Comparison of ENCODE assay signal across 8 cellular contexts in the genomic region with DNA sequence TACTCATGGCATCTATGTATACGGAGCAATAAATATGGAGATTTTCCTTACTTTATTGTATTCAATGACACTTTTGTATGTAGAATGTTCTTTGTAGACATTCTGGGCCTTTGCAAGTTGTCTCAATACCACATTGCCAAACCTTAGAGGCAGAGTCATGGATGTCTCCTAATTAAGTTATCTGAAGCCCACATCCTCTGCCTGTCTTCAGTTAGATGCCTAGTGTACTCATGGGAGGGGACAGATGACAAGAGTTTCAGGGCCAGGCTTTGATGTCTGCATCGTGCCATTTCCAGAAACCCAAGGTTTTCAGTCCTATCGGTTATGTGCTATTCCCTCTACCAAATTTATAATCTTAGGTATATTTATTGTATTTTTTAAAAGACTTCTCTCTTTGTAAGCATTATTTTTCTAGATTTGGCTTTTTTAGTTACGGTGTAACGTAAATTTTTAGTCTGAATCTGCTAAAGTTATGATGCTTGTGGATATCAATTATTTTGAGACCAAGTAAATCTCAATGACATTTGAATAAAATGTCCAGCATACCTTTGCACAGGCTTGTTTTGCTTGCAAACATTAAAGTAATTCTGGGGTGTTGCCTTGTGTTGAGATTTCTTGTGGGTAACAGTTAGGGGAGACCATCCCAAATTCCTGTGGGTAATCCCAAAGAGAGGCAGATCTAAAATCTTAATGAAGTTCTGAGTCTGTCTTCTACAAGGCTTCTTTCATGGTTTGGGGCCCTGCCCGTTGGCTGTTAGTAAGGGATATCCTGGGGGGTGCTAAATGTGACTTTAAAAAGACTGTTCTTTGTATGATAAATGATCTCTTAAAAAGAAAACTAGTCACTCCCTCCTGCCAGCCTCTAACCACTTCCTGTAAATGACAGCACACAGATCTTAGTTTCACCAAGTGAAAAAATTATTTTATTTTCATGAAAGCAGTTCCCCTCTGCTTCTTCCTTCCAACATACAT. TPM values are rescaled to one million over a fixed set of nuclear protein-coding genes. Genes with fewer than 3 reads are reported as not detected.
A peak's percentile ranks its signal among the peaks of the same experiment; 100 is the strongest.
DNase-seq lines count a peak whose midpoint lies in the region; ATAC-seq and TF ChIP-seq lines count a peak whose summit lies in the region.

No MANE protein-coding gene starts in this region.

- H4K91ac ChIP-seq in mesenchymal stem cell (ENCODE audit: low read length), result no peak overlapping the region

- H3K36me3 ChIP-seq in RWPE2 (ENCODE audit: low read depth), result no peaks in the 10 kb centered on the region
- no peaks in the 10 kb centered on the region for H3K36me3 ChIP-seq in mesenchymal stem cell (ENCODE audit: control insufficient read depth in 1 of 2, insufficient read depth in 2 of 2, low read depth in 1 of 2, low read length in 2 of 2)

- no peak overlapping the region for H2BK12ac ChIP-seq in mesenchymal stem cell (ENCODE audit: low read length in 2 of 2)

- no peak overlapping the region for H2BK120ac ChIP-seq in mesenchymal stem cell (ENCODE audit: low read depth, low read length)

- no peak overlapping the region for H4K8ac ChIP-seq in mesenchymal stem cell (ENCODE audit: low read length)

- H2BK5ac ChIP-seq in mesenchymal stem cell (ENCODE audit: low read depth, low read length, poor library complexity, severe bottlenecking), result no peak overlapping the region

- H3K27ac ChIP-seq in RWPE2 (ENCODE audit: poor library complexity, severe bottlenecking) (peak overlapping the region; percentile 98), mesenchymal stem cell (ENCODE audit: low read length, poor library complexity, severe bottlenecking) (peak overlapping the region; percentile 94)

- no peak overlapping the region for H3K23ac ChIP-seq in mesenchymal stem cell (ENCODE audit: low read length in 2 of 2)

- H3K4ac ChIP-seq in mesenchymal stem cell (ENCODE audit: low read depth in 1 of 2, low read length in 2 of 2), result no peak overlapping the region

- H3K4me1 ChIP-seq in RWPE2 (ENCODE audit: insufficient read depth, poor library complexity, severe bottlenecking) (peaks cover 43% of the 10 kb centered on the region), mesenchymal stem cell (ENCODE audit: control insufficient read depth, insufficient read depth, low read depth, low read length) (peaks cover 16% of the 10 kb centered on the region)

- no CpG with 5 or more reads among the region's 6 CpGs for WGBS in mesenchymal stem cell

- ATAC-seq in GM21515 (IDR thresholded peaks at IDR 0.05; ENCODE audit: unreplicated experiment), result peak; percentile 44
- ATAC-seq in RWPE2 (ENCODE audit: low read depth), result no peak
- ATAC-seq in activated naive CD4-positive, alpha-beta T cell treated with anti-CD3 and anti-CD28 coated beads, Interleukin-2, amount 50 U/mL, for 72 hours, result peak; percentile 44 to 47
- ATAC-seq in HG02870 (IDR thresholded peaks at IDR 0.05; ENCODE audit: unreplicated experiment), result no peak

- H3K18ac ChIP-seq in mesenchymal stem cell (ENCODE audit: low read depth in 1 of 2, low read length in 2 of 2), result no peak overlapping the region

- no peaks in the 10 kb centered on the region for H3K27me3 ChIP-seq in RWPE2 (ENCODE audit: insufficient read depth, poor library complexity, severe bottlenecking)
- no peaks in the 10 kb centered on the region for H3K27me3 ChIP-seq in mesenchymal stem cell (ENCODE audit: control insufficient read depth in 1 of 2, insufficient read depth in 1 of 2, low read length in 2 of 2)

- TF ChIP-seq CTCF in AG10803 (conservative IDR thresholded peaks at IDR 0.05; ENCODE audit: low read length), result no peak
- no peak for TF ChIP-seq CTCF in RWPE2 (IDR thresholded peaks at IDR 0.05; ENCODE audit: poor library complexity, severe bottlenecking)

- H3K14ac ChIP-seq in mesenchymal stem cell (ENCODE audit: low read length in 2 of 2), result no peak overlapping the region

- H2AFZ ChIP-seq in mesenchymal stem cell (ENCODE audit: low read depth, low read length), result no peak overlapping the region

- peak overlapping the region; percentile 37 for H3K9ac ChIP-seq in mesenchymal stem cell (ENCODE audit: low read length)

- H3K9me3 ChIP-seq in RWPE2 (ENCODE audit: severe bottlenecking), result no peaks in the 10 kb centered on the region
- no peaks in the 10 kb centered on the region for H3K9me3 ChIP-seq in mesenchymal stem cell (ENCODE audit: control insufficient read depth, low read length)

- H3K4me3 ChIP-seq in AG10803 (ENCODE audit: low read length), result no peak overlapping the region
- no peak overlapping the region for H3K4me3 ChIP-seq in RWPE2 (ENCODE audit: severe bottlenecking)
- H3K4me3 ChIP-seq in mesenchymal stem cell (ENCODE audit: insufficient read depth in 1 of 2, low read depth in 1 of 2, low read length in 2 of 2), result no peak overlapping the region

- peak; percentile 76 for DNase-seq in AG10803 (ENCODE audit: low read depth)
- DNase-seq in RWPE2 (ENCODE audit: low spot score), result no peak
- peak in 1 of 2 donors; percentile 51 for DNase-seq in activated naive CD4-positive, alpha-beta T cell treated with anti-CD3 and anti-CD28 coated beads, Interleukin-2, amount 50 U/mL, for 72 hours (ENCODE audit: low spot score in 2 of 2)
- no peak for DNase-seq in mesenchymal stem cell
- DNase-seq in GOT3 (lab: John Stamatoyannopoulos, UW), result no peak
- DNase-seq in anterior cingulate cortex (lab: John Stamatoyannopoulos, UW), result no peak

- peaks cover 2% of the 10 kb centered on the region for H3K79me1 ChIP-seq in mesenchymal stem cell (replicated peaks; ENCODE audit: low read length, poor library complexity, severe bottlenecking)

- H2BK15ac ChIP-seq in mesenchymal stem cell (ENCODE audit: low read depth, poor library complexity, severe bottlenecking), result no peak overlapping the region

- peak overlapping the region; percentile 86 for H2AK5ac ChIP-seq in mesenchymal stem cell (ENCODE audit: low read length, severe bottlenecking)

- H3K4me2 ChIP-seq in mesenchymal stem cell (ENCODE audit: low read length, poor library complexity, severe bottlenecking), result no peak overlapping the region

- peaks cover 0 to 4% of the 10 kb centered on the region in 2 donors for H3K36me3 Mint-ChIP-seq in activated naive CD4-positive, alpha-beta T cell treated with anti-CD3 and anti-CD28 coated beads, Interleukin-2, amount 50 U/mL, for 72 hours

- peaks cover 0 to under 1% of the 10 kb centered on the region in 2 donors for H3K9me3 Mint-ChIP-seq in activated naive CD4-positive, alpha-beta T cell treated with anti-CD3 and anti-CD28 coated beads, Interleukin-2, amount 50 U/mL, for 72 hours

- peak overlapping the region; percentile 87 to 100 for H3K27ac Mint-ChIP-seq in activated naive CD4-positive, alpha-beta T cell treated with anti-CD3 and anti-CD28 coated beads, Interleukin-2, amount 50 U/mL, for 72 hours

RNA-seq across cellular contexts. Expression of a gene that starts 8.0 kb away (rescaled TPM):
- total RNA-seq in activated naive CD4-positive, alpha-beta T cell treated with anti-CD3 and anti-CD28 coated beads, Interleukin-2, amount 50 U/mL, for 72 hours, result 100 to 1,000 TPM; 355 to 400 TPM
- polyA plus RNA-seq in mesenchymal stem cell (2013, experiment 1 of 2), result 94.0 TPM
- 86.1 TPM for polyA plus RNA-seq in mesenchymal stem cell (2013, experiment 2 of 2)

Comparison
In these comparisons a context has a peak if more than half of its experiments do, and no peak if none do; other contexts are left out.
1. ATAC-seq: peak in GM21515 (single experiment) and activated naive CD4-positive, alpha-beta T cell treated with anti-CD3 and anti-CD28 coated beads, Interleukin-2, amount 50 U/mL, for 72 hours (2 of 2); none in RWPE2 (single experiment) and HG02870 (single experiment).